9 cellular contexts compared by ENCODE assay signal in genomic region chr15:75100679-75101078, GRCh38.
"Had no signal": no experiment of that assay in that cellular context is flagged by ENCODE, and none has a peak within 500 bp of the region (broad histone marks: within the 10 kb centered on the region; RNA-seq: fewer than 3 reads in every experiment).

No MANE protein-coding gene starts in this region.

- H3K27ac ChIP-seq: HL-60, KMS-11 had no signal

- ATAC-seq: HepG2 had no signal

- H3K4me2 ChIP-seq: KMS-11 had no signal

- FAIRE-seq: HepG2, HTR-8/SVneo had no signal

- DNase-seq: IMR-90, Karpas-422, Kasumi-1, KBM-7, KG1 had no signal

- H3K9ac ChIP-seq: KMS-11 had no signal
